8 cellular contexts compared by ENCODE assay signal in the genomic region with DNA sequence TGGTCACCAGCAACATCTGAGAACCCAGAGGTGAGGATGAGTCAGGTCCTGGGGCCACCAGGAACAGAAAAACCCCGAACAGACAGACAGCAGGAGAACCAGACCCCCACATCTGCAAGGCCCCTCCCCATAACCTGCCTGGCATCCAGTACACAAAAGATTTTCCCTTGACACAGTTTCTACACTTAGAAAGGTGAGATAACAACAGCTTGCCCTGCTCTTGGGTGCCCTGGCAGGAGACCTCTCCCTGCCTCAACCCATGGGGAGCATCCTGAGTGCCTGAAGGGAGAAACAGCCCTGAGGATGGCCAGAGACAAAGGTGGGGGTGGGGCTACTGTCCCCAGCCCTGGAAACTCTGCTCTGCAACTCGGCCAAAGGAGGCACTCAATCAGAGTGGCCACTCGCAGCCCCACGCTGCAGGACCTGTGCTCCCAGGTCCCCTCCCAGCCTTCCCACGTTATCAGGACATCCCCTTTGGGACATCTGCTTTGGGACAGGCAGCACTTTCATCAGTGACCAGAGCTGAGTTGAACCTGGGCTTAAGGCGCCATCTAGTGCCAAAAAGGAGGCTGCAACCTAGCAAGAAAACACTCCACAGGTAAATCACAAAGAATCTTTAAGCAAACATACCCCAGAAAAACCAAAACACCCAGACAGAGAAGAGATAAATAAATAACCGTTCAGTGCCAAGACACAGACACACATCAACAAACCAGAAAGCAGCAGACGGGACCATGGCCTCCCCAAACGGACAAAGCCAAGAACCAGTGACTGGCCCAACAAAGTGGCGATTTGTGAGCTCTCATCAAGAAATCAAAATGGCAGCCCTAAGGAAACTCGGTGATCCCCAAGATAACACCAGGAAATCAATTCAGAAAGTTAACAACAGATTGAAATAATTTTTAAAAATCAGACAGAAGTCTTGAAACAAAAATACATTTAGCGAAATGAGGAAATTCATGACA.
DNase-seq lines count a peak whose midpoint lies in the region; ATAC-seq and TF ChIP-seq lines count a peak whose summit lies in the region.

No MANE protein-coding gene starts in this region.

- H3K27me3 ChIP-seq in SJCRH30 = peaks cover 5% of the 10 kb centered on the region; the same call in 1 of the 2 replicates

- no peak for TF ChIP-seq CTCF in omental fat pad (IDR thresholded peaks at IDR 0.05)

- H3K36me3 ChIP-seq in SJCRH30 = no peaks in the 10 kb centered on the region

- H3K4me1 ChIP-seq in SJCRH30 = no peaks in the 10 kb centered on the region

- H3K9me3 ChIP-seq in SJCRH30 (replicated peaks) = no peaks in the 10 kb centered on the region

- ATAC-seq in omental fat pad (ENCODE audit: low FRiP score) (no peak), GM18498 (IDR thresholded peaks at IDR 0.05; ENCODE audit: unreplicated experiment) (no peak)

- H3K4me3 ChIP-seq in SJCRH30 = no peak overlapping the region

- peak; percentile 37 for DNase-seq in DMS114 treated with DMSO at 0.1 percent for 48 hours (lab: John Stamatoyannopoulos, UW; ENCODE audit: unreplicated experiment)
- peak; percentile 47 for DNase-seq in HuH-7.5 (ENCODE audit: low spot score)
- peak; percentile 45 to 72 for DNase-seq in SJCRH30
- peak; percentile 36 for DNase-seq in kidney tubule cell (ENCODE audit: low spot score)
- DNase-seq in omental fat pad (ENCODE audit: low spot score) = no peak
- no peak for DNase-seq in iPS-NIHi7 (ENCODE audit: extremely low spot score)
- DNase-seq in inferior parietal cortex (ENCODE audit: extremely low spot score) = no peak

- no peak overlapping the region for H3K27ac ChIP-seq in SJCRH30

Comparison
In these comparisons a context has a peak if more than half of its experiments do, and no peak if none do; other contexts are left out.
1. DNase-seq: peak in DMS114 treated with DMSO at 0.1 percent for 48 hours (single experiment), HuH-7.5 (single experiment), SJCRH30 (2 of 2) and kidney tubule cell (single experiment); none in omental fat pad (single experiment), iPS-NIHi7 (single experiment) and inferior parietal cortex (single experiment).